ENCODE assay signal across 10 cellular contexts in genomic region chr19:49497790-49498106, GRCh38. TPM values are rescaled to one million over a fixed set of nuclear protein-coding genes. Genes with fewer than 3 reads are reported as not detected.
DNase-seq lines count a peak whose midpoint lies in the region; ATAC-seq, FAIRE-seq and TF ChIP-seq lines count a peak whose summit lies in the region.
"Had no signal": no experiment of that assay in that cellular context is flagged by ENCODE, and none has a peak within 500 bp of the region (broad histone marks: within the 10 kb centered on the region; RNA-seq: fewer than 3 reads in every experiment).

No MANE protein-coding gene starts in this region.

- WGBS in ectodermal cell, 2 experiments, result 96 to 97% methylated on average over 12 of the region's 12 CpGs
- WGBS in pancreas, 2 donors, result 79 to 88% methylated on average over 12 of the region's 12 CpGs

- H4K20me1 ChIP-seq in PC-9 (ENCODE audit: insufficient read depth), result peaks cover 34% of the 10 kb centered on the region

- no peaks in the 10 kb centered on the region for H3K9me3 Mint-ChIP-seq in CD8-positive, alpha-beta T cell

- H3K4me1 Mint-ChIP-seq in CD8-positive, alpha-beta T cell (ENCODE audit: low read depth), result peaks cover 59% of the 10 kb centered on the region

- DNase-seq in CD8-positive, alpha-beta T cell, result no peak
- DNase-seq in PC-9, result no peak
- no peak for DNase-seq in pancreas
- no peak for DNase-seq in caudate nucleus (lab: John Stamatoyannopoulos, UW)
- DNase-seq: NCI-H1105 had no signal

- no peak overlapping the region for H2AFZ ChIP-seq in PC-9

- H3F3A ChIP-seq in PC-9 (ENCODE audit: insufficient read depth, low read depth), result peaks cover 93% of the 10 kb centered on the region

- intact Hi-C loops in CD8-positive, alpha-beta T cell (cut with DNase I, micrococcal nuclease), result loop anchor here in 1 of 2 experiments (2.0 kb wide), 2 partner anchors 55 to 321 kb away; partner anchors contain the start of gene MED25
- intact Hi-C loops in PC-9 (cut with micrococcal nuclease; ENCODE audit: unreplicated experiment) (loop anchor here (1.0 to 2.0 kb wide), 3 partner anchors 45 to 379 kb away; partner anchors contain the start of genes AKT1S1, ALDH16A1, DKKL1 and TBC1D17), pancreas (cut with DNase I) (no loop called here)

- peaks cover 31% of the 10 kb centered on the region for H3K36me3 ChIP-seq in CD8-positive, alpha-beta T cell (ENCODE audit: insufficient read depth, low read length)
- H3K36me3 ChIP-seq in PC-9 (ENCODE audit: low read depth), result peaks cover 33% of the 10 kb centered on the region
- peaks cover 26% of the 10 kb centered on the region for H3K36me3 ChIP-seq in ectodermal cell (ENCODE audit: control insufficient read depth, insufficient read depth, low read length)
- H3K36me3 ChIP-seq in pancreas, result peaks cover 10 to 22% (median 18%) of the 10 kb centered on the region in 3 donors

- no peaks in the 10 kb centered on the region for H3K27me3 ChIP-seq in CD8-positive, alpha-beta T cell (ENCODE audit: insufficient read depth, low read length)
- H3K27me3 ChIP-seq in PC-9 (ENCODE audit: insufficient read depth, low read depth) (no peaks in the 10 kb centered on the region), ectodermal cell (ENCODE audit: control insufficient read depth, insufficient read depth, low read length, poor library complexity, severe bottlenecking) (no peaks in the 10 kb centered on the region), pancreas (no peaks in the 10 kb centered on the region)

- peak overlapping the region; percentile 95 for H3K27ac ChIP-seq in CD8-positive, alpha-beta T cell (ENCODE audit: low read depth, low read length)
- H3K27ac ChIP-seq in PC-9, result peak overlapping the region; percentile 91
- H3K27ac ChIP-seq in ectodermal cell (ENCODE audit: insufficient read depth, low read depth, low read length, poor library complexity, severe bottlenecking), result no peak overlapping the region
- H3K27ac ChIP-seq in pancreas, result no peak overlapping the region
- H3K27ac ChIP-seq in caudate nucleus (ENCODE audit: low read depth, low read length), result no peak overlapping the region

- no TSS peak for BruUV-seq in PC-9 (replicated peaks; lab: Mats Ljungman, UMichigan)

- POLR2A ChIA-PET in CD8-positive, alpha-beta T cell (lab: Charles Lee), result interaction anchor here (0.6 to 2.0 kb wide), 5 partner anchors 44 to 367 kb away, joined by 3 to 5 read pairs (median 3); partner anchors contain the start of genes ALDH16A1 and AP2A1
- POLR2A ChIA-PET in PC-9 (lab: Charles Lee; ENCODE audit: unreplicated experiment), result no interaction called here

- H3K79me2 ChIP-seq in PC-9 (ENCODE audit: low read depth), result peaks cover 39% of the 10 kb centered on the region

- H3K9me3 ChIP-seq in CD8-positive, alpha-beta T cell (ENCODE audit: low read length), result no peaks in the 10 kb centered on the region
- no peaks in the 10 kb centered on the region for H3K9me3 ChIP-seq in PC-9 (ENCODE audit: insufficient read depth, low read depth)
- no peaks in the 10 kb centered on the region for H3K9me3 ChIP-seq in ectodermal cell (ENCODE audit: control insufficient read depth, low read length)
- no peaks in the 10 kb centered on the region for H3K9me3 ChIP-seq in pancreas

- no peaks in the 10 kb centered on the region for H3K27me3 Mint-ChIP-seq in CD8-positive, alpha-beta T cell (ENCODE audit: low read depth)

- peak overlapping the region; percentile 95 for H3K4me3 ChIP-seq in CD8-positive, alpha-beta T cell (ENCODE audit: low read depth, low read length)
- peak overlapping the region; percentile 89 for H3K4me3 ChIP-seq in PC-9
- peak overlapping the region; percentile 87 for H3K4me3 ChIP-seq in ectodermal cell (ENCODE audit: insufficient read depth, low read depth, low read length)
- peak overlapping the region in 3 of 4 donors; percentile 59 to 92 (median 78) for H3K4me3 ChIP-seq in pancreas

- H3K4me1 ChIP-seq in CD8-positive, alpha-beta T cell (ENCODE audit: insufficient read depth, low read length), result peaks cover 44% of the 10 kb centered on the region
- H3K4me1 ChIP-seq in PC-9 (replicated peaks; ENCODE audit: insufficient read depth), result peaks cover 22% of the 10 kb centered on the region
- H3K4me1 ChIP-seq in ectodermal cell (ENCODE audit: control insufficient read depth, insufficient read depth, low read length), result peaks cover 9% of the 10 kb centered on the region
- H3K4me1 ChIP-seq in pancreas, result peaks cover 4 to 22% (median 14%) of the 10 kb centered on the region in 3 donors

- no peak for TF ChIP-seq CTCF in CD8-positive, alpha-beta T cell (IDR thresholded peaks at IDR 0.05)
- TF ChIP-seq CTCF in PC-9 (conservative IDR thresholded peaks at IDR 0.05) (no peak), pancreas (IDR thresholded peaks at IDR 0.05) (no peak)

- H3K36me3 Mint-ChIP-seq in CD8-positive, alpha-beta T cell, result peaks cover 51% of the 10 kb centered on the region

- FAIRE-seq in pancreas (lab: Jason Lieb, UNC), result no peak

- H3K9me2 ChIP-seq in PC-9 (ENCODE audit: insufficient read depth), result no peaks in the 10 kb centered on the region

- H3K27ac Mint-ChIP-seq in CD8-positive, alpha-beta T cell, result peak overlapping the region; percentile 98

- H3K4me2 ChIP-seq in PC-9, result peak overlapping the region; percentile 94

- peak overlapping the region; percentile 100 for H3K4me3 Mint-ChIP-seq in CD8-positive, alpha-beta T cell

- CTCF ChIA-PET in CD8-positive, alpha-beta T cell (lab: Charles Lee), result interaction anchor here (1.1 to 5.2 kb wide), 3 partner anchors 22 to 174 kb away, joined by 5 to 27 read pairs (median 6); no protein-coding TSS in a partner anchor
- CTCF ChIA-PET in PC-9 (lab: Charles Lee), result no interaction called here

- ATAC-seq in CD8-positive, alpha-beta T cell, result no peak
- ATAC-seq in pancreas, result no peak
- ATAC-seq in GM18861 (IDR thresholded peaks at IDR 0.05; ENCODE audit: unreplicated experiment), result no peak
- no peak for ATAC-seq in HG03196 (IDR thresholded peaks at IDR 0.05; ENCODE audit: unreplicated experiment)
- ATAC-seq in HG03135 (IDR thresholded peaks at IDR 0.05; ENCODE audit: unreplicated experiment), result no peak
- ATAC-seq: right cardiac atrium had no signal

RNA-seq across cellular contexts. Expression of gene RPS11, which starts 1.5 kb away (rescaled TPM):
- 1,000 to 10,000 TPM; 3,746 to 3,873 TPM for total RNA-seq in CD8-positive, alpha-beta T cell
- total RNA-seq in PC-9 (2021), result 1,702 and 2,282 TPM in 2 replicates
- polyA plus RNA-seq in ectodermal cell (2013, experiment 1 of 4), result 2,878 TPM
- 2,841 TPM for polyA plus RNA-seq in ectodermal cell (2013, experiment 2 of 4)
- 3,483 TPM for polyA plus RNA-seq in ectodermal cell (2013, experiment 3 of 4)
- 4,055 TPM for polyA plus RNA-seq in ectodermal cell (2013, experiment 4 of 4)
- total RNA-seq in pancreas, result 1,000 to 10,000 TPM in 4 of 6 donors, 100 to 1,000 TPM in 2; 765 to 1,427 (median 1,126) TPM
- 1,000 to 10,000 TPM; 2,346 to 2,426 TPM for polyA plus RNA-seq in pancreas

RNA-seq across cellular contexts. Expression of gene RPL13A, which starts 10.3 kb away (rescaled TPM):
- 1,000 to 10,000 TPM; 5,165 to 5,323 TPM for total RNA-seq in CD8-positive, alpha-beta T cell
- total RNA-seq in PC-9 (2021), result 2,360 and 3,865 TPM in 2 replicates
- polyA plus RNA-seq in ectodermal cell (2013, experiment 1 of 4), result 3,037 TPM
- polyA plus RNA-seq in ectodermal cell (2013, experiment 2 of 4), result 3,018 TPM
- polyA plus RNA-seq in ectodermal cell (2013, experiment 3 of 4), result 3,545 TPM
- polyA plus RNA-seq in ectodermal cell (2013, experiment 4 of 4), result 4,031 TPM
- total RNA-seq in pancreas, result 1,000 to 10,000 TPM; 1,459 to 2,866 (median 2,217) TPM
- 1,000 to 10,000 TPM; 1,585 to 1,842 TPM for polyA plus RNA-seq in pancreas

RNA-seq across cellular contexts. Expression of gene FCGRT, which starts 14.7 kb away (rescaled TPM):
- total RNA-seq in CD8-positive, alpha-beta T cell, result 10 to 100 TPM; 20.1 to 25.5 TPM
- total RNA-seq in PC-9 (2021), result 4.8 and 6.7 TPM in 2 replicates
- polyA plus RNA-seq in ectodermal cell (2013, experiment 1 of 4), result 37.8 TPM
- 39.4 TPM for polyA plus RNA-seq in ectodermal cell (2013, experiment 2 of 4)
- 31.9 TPM for polyA plus RNA-seq in ectodermal cell (2013, experiment 3 of 4)
- polyA plus RNA-seq in ectodermal cell (2013, experiment 4 of 4), result 34.0 TPM
- 100 to 1,000 TPM in 1 of 6 donors, 10 to 100 TPM in 5; 48.4 to 105 (median 66.3) TPM for total RNA-seq in pancreas
- polyA plus RNA-seq in pancreas, result 10 to 100 TPM; 74.5 to 87.8 TPM

RNA-seq across cellular contexts. Expression of gene FLT3LG, which starts 23.7 kb away (rescaled TPM):
- 100 to 1,000 TPM; 246 to 259 TPM for total RNA-seq in CD8-positive, alpha-beta T cell
- total RNA-seq in PC-9 (2021) (5.1 and 5.3 TPM in 2 replicates), pancreas (1 to 10 TPM in 5 of 6 donors, under 1 TPM in 1; 0.79 to 3.7 (median 1.8) TPM)
- 2.0 TPM for polyA plus RNA-seq in ectodermal cell (2013, experiment 1 of 4)
- 2.8 TPM for polyA plus RNA-seq in ectodermal cell (2013, experiment 2 of 4)
- 2.3 TPM for polyA plus RNA-seq in ectodermal cell (2013, experiment 3 of 4)
- 3.4 TPM for polyA plus RNA-seq in ectodermal cell (2013, experiment 4 of 4)
- 1 to 10 TPM; 7.1 to 8.4 TPM for polyA plus RNA-seq in pancreas

RNA-seq across cellular contexts. Expression of gene RCN3, which starts 30.1 kb away (rescaled TPM):
- 1 to 10 TPM; 1.3 to 2.4 TPM for total RNA-seq in CD8-positive, alpha-beta T cell
- 0.75 and 0.96 TPM in 2 replicates for total RNA-seq in PC-9 (2021)
- 12.5 TPM for polyA plus RNA-seq in ectodermal cell (2013, experiment 1 of 4)
- polyA plus RNA-seq in ectodermal cell (2013, experiment 2 of 4), result 8.7 TPM
- 8.0 TPM for polyA plus RNA-seq in ectodermal cell (2013, experiment 3 of 4)
- polyA plus RNA-seq in ectodermal cell (2013, experiment 4 of 4), result 8.7 TPM
- 10 to 100 TPM in 1 of 6 donors, 1 to 10 TPM in 5; 1.6 to 16.5 (median 4.8) TPM for total RNA-seq in pancreas
- polyA plus RNA-seq in pancreas, result 10 to 100 TPM; 38.7 to 41.5 TPM

Comparison
In these comparisons a context has a peak if more than half of its experiments do, and no peak if none do; other contexts are left out.
1. H3K27ac ChIP-seq: peak in CD8-positive, alpha-beta T cell (single experiment) and PC-9 (single experiment); none in ectodermal cell (single experiment), pancreas (0 of 4) and caudate nucleus (single experiment).
2. Peak in every context shown above with its lines, with median percentiles within 50 percentile points of each other: H3K4me3 ChIP-seq.